8 cellular contexts compared by ENCODE assay signal in genomic region chr5:55691265-55692105, GRCh38. TPM values are rescaled to one million over a fixed set of nuclear protein-coding genes. Genes with fewer than 3 reads are reported as not detected.
DNase-seq lines count a peak whose midpoint lies in the region; ATAC-seq and TF ChIP-seq lines count a peak whose summit lies in the region.

No MANE protein-coding gene starts in this region.

- H3K27ac ChIP-seq in mammary epithelial cell (ENCODE audit: insufficient read depth, low read depth, low read length): no peak overlapping the region
- peak overlapping the region; percentile 7 to 56 (median 28) for H3K27ac ChIP-seq in transverse colon

- no peak for ATAC-seq in HG03520 (IDR thresholded peaks at IDR 0.05; ENCODE audit: unreplicated experiment)

- no peak overlapping the region for H3K4me2 ChIP-seq in mammary epithelial cell (ENCODE audit: insufficient read depth, low read depth, low read length)

- H3K9ac ChIP-seq in mammary epithelial cell (ENCODE audit: insufficient read depth, low read length): no peak overlapping the region

- POLR2A ChIA-PET in AG04449 (lab: Yijun Ruan, JAX): interaction anchor here (0.5 kb wide), 1 partner anchor 594 kb away, joined by 3 read pairs; no protein-coding TSS in a partner anchor

- no peak for TF ChIP-seq POLR2A in transverse colon (IDR thresholded peaks at IDR 0.05)

- 43% methylated on average over 2 of the region's 2 CpGs for WGBS in mammary epithelial cell (ENCODE audit: low coverage, missing lambda C conversion rate)
- WGBS in transverse colon (ENCODE audit: low coverage in 1 of 2), 2 donors: 37 to 48% methylated on average over 2 of the region's 2 CpGs

- H4K20me1 ChIP-seq in mammary epithelial cell (ENCODE audit: insufficient read depth, low read length): no peaks in the 10 kb centered on the region

- intact Hi-C loops in mammary epithelial cell (cut with micrococcal nuclease): loop anchor here (1.0 to 5.0 kb wide), 6 partner anchors 159 to 504 kb away; partner anchors contain the start of genes MCIDAS and PLPP1
- intact Hi-C loops in transverse colon (cut with DNase I; ENCODE audit: low total_unique reads): loop anchor here (5.0 to 10.0 kb wide), 3 partner anchors 284 to 517 kb away; partner anchors contain the start of gene CDC20B

- H3K79me2 ChIP-seq in mammary epithelial cell (ENCODE audit: insufficient read depth, low read length): no peaks in the 10 kb centered on the region

- H3K27me3 ChIP-seq in mammary epithelial cell (ENCODE audit: insufficient read depth, low read length): no peaks in the 10 kb centered on the region
- H3K27me3 ChIP-seq in transverse colon: no peaks in the 10 kb centered on the region

- H3K4me3 ChIP-seq in AG04449 (ENCODE audit: low read depth, low read length): no peak overlapping the region
- no peak overlapping the region for H3K4me3 ChIP-seq in mammary epithelial cell (replicated peaks in 1 of 3; ENCODE audit: insufficient read depth in 1 of 3, low read depth in 2 of 3, low read length in 3 of 3)
- H3K4me3 ChIP-seq in transverse colon: no peak overlapping the region

- BruUV-seq in mammary epithelial cell (replicated peaks; lab: Mats Ljungman, UMichigan): no TSS peak

- dilution Hi-C loops in mammary epithelial cell (cut with HindIII; ENCODE audit: low sequenced_read_pairs): no loop called here

- DNase-seq in AG04449 (ENCODE audit: low read depth, low spot score) (no peak), GM20000 (ENCODE audit: low spot score) (peak; percentile 61), NCI-H526 (lab: John Stamatoyannopoulos, UW) (peak; percentile 9 to 52), mammary epithelial cell (peak; percentile 31), left kidney (ENCODE audit: low read depth, low spot score) (peak; percentile 61), transverse colon (no peak)
- DNase-seq in activated T-cell treated with anti-CD3 and anti-CD28 coated beads, Interleukin-2, amount 50 U/mL, for 48 hours: no peak

- in situ Hi-C loops in mammary epithelial cell (cut with MboI; ENCODE audit: low sequenced_read_pairs in 2 of 2): loop anchor here (25.0 kb wide), 2 partner anchors 279 to 504 kb away; no protein-coding TSS in a partner anchor
- in situ Hi-C loops in transverse colon (cut with MboI; ENCODE audit: low pct_ligation_motif_present in 1 of 4, low pct_unique_long_range_greater_than_20kb in 1 of 4, low sequenced_read_pairs in 3 of 4): loop anchor here (5.0 to 25.0 kb wide), 3 partner anchors 279 to 354 kb away; no protein-coding TSS in a partner anchor

- TF ChIP-seq CTCF in AG04449 (IDR thresholded peaks at IDR 0.05; ENCODE audit: insufficient read depth, low read length, missing control alignments) (peak; percentile 25), GM20000 (IDR thresholded peaks at IDR 0.05; ENCODE audit: extremely low read depth, missing control alignments) (peak; percentile 14), mammary epithelial cell (conservative IDR thresholded peaks at IDR 0.05 in 1 of 2, IDR thresholded peaks at IDR 0.05 in 1 of 2; ENCODE audit: extremely low read depth in 1 of 2, insufficient read depth in 1 of 2, low read depth in 1 of 2, low read length in 2 of 2) (peak; percentile 55 to 62), transverse colon (IDR thresholded peaks at IDR 0.05) (peak; percentile 67 to 85 (median 71))

- CTCF ChIA-PET in AG04449 (lab: Yijun Ruan, JAX) (interaction anchor here (0.6 to 4.0 kb wide), 66 partner anchors 8 to 520 kb away, joined by 3 to 74 read pairs (median 4); partner anchors contain the start of genes PLPP1 and SLC38A9), mammary epithelial cell (lab: Charles Lee; ENCODE audit: low non-redundant PET) (interaction anchor here (0.7 kb wide), 1 partner anchor 82 kb away, joined by 4 read pairs; no protein-coding TSS in a partner anchor)

- no peak overlapping the region for H2AFZ ChIP-seq in mammary epithelial cell (ENCODE audit: low read depth, low read length)

- H3K9me3 ChIP-seq in mammary epithelial cell (replicated peaks; ENCODE audit: insufficient read depth, low read length) (no peaks in the 10 kb centered on the region), transverse colon (no peaks in the 10 kb centered on the region)

- H3K36me3 ChIP-seq in mammary epithelial cell (ENCODE audit: insufficient read depth, low read length): no peaks in the 10 kb centered on the region
- no peaks in the 10 kb centered on the region for H3K36me3 ChIP-seq in transverse colon

- H3K4me1 ChIP-seq in mammary epithelial cell (ENCODE audit: insufficient read depth, low read length) (no peaks in the 10 kb centered on the region), transverse colon (peaks cover 9 to 34% (median 19%) of the 10 kb centered on the region in 4 donors)

- TF ChIP-seq EP300 in transverse colon (IDR thresholded peaks at IDR 0.05; ENCODE audit: low read depth): no peak

RNA-seq across cellular contexts. Expression of gene SLC38A9, which starts 20.6 kb away (rescaled TPM):
- total RNA-seq in mammary epithelial cell (10 to 100 TPM; 23.0 to 62.5 TPM), transverse colon (10 to 100 TPM; 15.0 to 48.6 (median 32.3) TPM)
- polyA plus RNA-seq in mammary epithelial cell: 14.4 TPM
- polyA minus RNA-seq in mammary epithelial cell: 12.2 TPM

RNA-seq across cellular contexts. Expression of gene DDX4, which starts 46.4 kb away (rescaled TPM):
- total RNA-seq in mammary epithelial cell: not detected
- not detected for polyA plus RNA-seq in mammary epithelial cell
- not detected for polyA minus RNA-seq in mammary epithelial cell
- not detected for total RNA-seq in transverse colon

Comparison
In these comparisons a context has a peak if more than half of its experiments do, and no peak if none do; other contexts are left out.
1. DNase-seq: peak in GM20000 (single experiment), NCI-H526 (2 of 2), mammary epithelial cell (single experiment) and left kidney (single experiment); none in AG04449 (single experiment), transverse colon (single experiment) and activated T-cell treated with anti-CD3 and anti-CD28 coated beads, Interleukin-2, amount 50 U/mL, for 48 hours (0 of 2).
2. CTCF ChIP-seq: peak in every context shown above with its lines; median percentile 71 in transverse colon; 58 in mammary epithelial cell; 25 in AG04449; 14 in GM20000.